ENCODE assay signal across 1 cellular context in genomic region chr14:35189422-35189821, GRCh38.
TF ChIP-seq lines count a peak whose summit lies in the region.

No MANE protein-coding gene starts in this region.

TF ChIP-seq in HepG2, 621 proteins besides CTCF, POLR2A, EP300 and RAD21 (continued from another document):
- TF ChIP-seq, protein P1, sequence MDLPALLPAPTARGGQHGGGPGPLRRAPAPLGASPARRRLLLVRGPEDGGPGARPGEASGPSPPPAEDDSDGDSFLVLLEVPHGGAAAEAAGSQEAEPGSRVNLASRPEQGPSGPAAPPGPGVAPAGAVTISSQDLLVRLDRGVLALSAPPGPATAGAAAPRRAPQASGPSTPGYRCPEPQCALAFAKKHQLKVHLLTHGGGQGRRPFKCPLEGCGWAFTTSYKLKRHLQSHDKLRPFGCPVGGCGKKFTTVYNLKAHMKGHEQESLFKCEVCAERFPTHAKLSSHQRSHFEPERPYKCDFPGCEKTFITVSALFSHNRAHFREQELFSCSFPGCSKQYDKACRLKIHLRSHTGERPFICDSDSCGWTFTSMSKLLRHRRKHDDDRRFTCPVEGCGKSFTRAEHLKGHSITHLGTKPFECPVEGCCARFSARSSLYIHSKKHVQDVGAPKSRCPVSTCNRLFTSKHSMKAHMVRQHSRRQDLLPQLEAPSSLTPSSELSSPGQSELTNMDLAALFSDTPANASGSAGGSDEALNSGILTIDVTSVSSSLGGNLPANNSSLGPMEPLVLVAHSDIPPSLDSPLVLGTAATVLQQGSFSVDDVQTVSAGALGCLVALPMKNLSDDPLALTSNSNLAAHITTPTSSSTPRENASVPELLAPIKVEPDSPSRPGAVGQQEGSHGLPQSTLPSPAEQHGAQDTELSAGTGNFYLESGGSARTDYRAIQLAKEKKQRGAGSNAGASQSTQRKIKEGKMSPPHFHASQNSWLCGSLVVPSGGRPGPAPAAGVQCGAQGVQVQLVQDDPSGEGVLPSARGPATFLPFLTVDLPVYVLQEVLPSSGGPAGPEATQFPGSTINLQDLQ (CRISPR knock-in tag; IDR thresholded peaks at IDR 0.05) = no peak
- no peak for TF ChIP-seq ZNF205 (CRISPR knock-in tag; IDR thresholded peaks at IDR 0.05)
- peak; percentile 40 for TF ChIP-seq TEAD3 (CRISPR knock-in tag; optimal IDR thresholded peaks at IDR 0.05; ENCODE audit: borderline replicate concordance)
- TF ChIP-seq SALL2 (CRISPR knock-in tag; IDR thresholded peaks at IDR 0.05) = no peak
